ENCODE assay signal across 9 cellular contexts in genomic region chr4:16896871-16897270, GRCh38. TPM values are rescaled to one million over a fixed set of nuclear protein-coding genes. Genes with fewer than 3 reads are reported as not detected.
A peak's percentile ranks its signal among the peaks of the same experiment; 100 is the strongest.
DNase-seq lines count a peak whose midpoint lies in the region; ATAC-seq, FAIRE-seq and TF ChIP-seq lines count a peak whose summit lies in the region.
"Had no signal": no experiment of that assay in that cellular context is flagged by ENCODE, and none has a peak within 500 bp of the region (broad histone marks: within the 10 kb centered on the region; RNA-seq: fewer than 3 reads in every experiment).

No MANE protein-coding gene starts in this region.

- H2AK5ac ChIP-seq in IMR-90 (ENCODE audit: low read depth, low read length) (no peak overlapping the region), H1 (ENCODE audit: low read depth, low read length) (no peak overlapping the region)

- no peak for TF ChIP-seq CTCF in IMR-90 (conservative IDR thresholded peaks at IDR 0.05; ENCODE audit: low read depth, low read length)
- no peak for TF ChIP-seq CTCF in H1 (IDR thresholded peaks at IDR 0.05; ENCODE audit: control extremely low read depth in 1 of 3, insufficient read depth in 1 of 3, low read depth in 1 of 3, low read length in 3 of 3)
- TF ChIP-seq CTCF in mesothelial cell of epicardium (IDR thresholded peaks at IDR 0.05; ENCODE audit: unreplicated experiment) = no peak
- no peak for TF ChIP-seq CTCF in tibial nerve (IDR thresholded peaks at IDR 0.05)
- TF ChIP-seq CTCF in GM13977 (IDR thresholded peaks at IDR 0.05; ENCODE audit: extremely low read depth, insufficient read depth, missing control alignments) = no peak
- no peak for TF ChIP-seq CTCF in adrenal gland (IDR thresholded peaks at IDR 0.05)

- FAIRE-seq in H1 (lab: Jason Lieb, UNC) = peak; percentile 58
- FAIRE-seq: frontal cortex had no signal

- H3K23me2 ChIP-seq in H1 (ENCODE audit: low read depth, low read length) = peaks cover 8% of the 10 kb centered on the region; the same call in 1 of the 2 replicates

- peaks cover 0 to 58% of the 10 kb centered on the region in 2 experiments; a peak in 3 of 4 replicates for H3K79me2 ChIP-seq in H1 (ENCODE audit: control insufficient read depth in 1 of 2, insufficient read depth in 2 of 2, low read length in 2 of 2)

- H3K4ac ChIP-seq in IMR-90 (ENCODE audit: low read depth, low read length) (peak overlapping the region; percentile 3; the same call in 1 of the 2 replicates), H1 (replicated peaks; ENCODE audit: insufficient read length, low read depth, low read length) (no peak overlapping the region)

- peak overlapping the region; percentile 40 for H3K27ac Mint-ChIP-seq in mesothelial cell of epicardium

- H4K20me1 ChIP-seq in IMR-90 (ENCODE audit: insufficient read depth, low read length) (no peaks in the 10 kb centered on the region), H1 (replicated peaks in 1 of 2; ENCODE audit: control insufficient read depth in 1 of 2, insufficient read depth in 2 of 2, low read length in 2 of 2) (no peaks in the 10 kb centered on the region)

- H3K9me3 Mint-ChIP-seq in mesothelial cell of epicardium = no peaks in the 10 kb centered on the region

- H3K18ac ChIP-seq in IMR-90 (ENCODE audit: low read depth, low read length) = 0 out of 2 replicates have a peak overlapping the region, but pooled peaks have one; percentile 18
- H3K18ac ChIP-seq in H1 (ENCODE audit: extremely low read depth, low read length) = no peak overlapping the region

- TF ChIP-seq RAD21 in IMR-90 (IDR thresholded peaks at IDR 0.05; ENCODE audit: low read length) (no peak), H1 (IDR thresholded peaks at IDR 0.05 in 1 of 2, conservative IDR thresholded peaks at IDR 0.05 in 1 of 2; ENCODE audit: low read depth in 2 of 2, low read length in 2 of 2) (no peak)

- no peaks in the 10 kb centered on the region for H3K27me3 Mint-ChIP-seq in mesothelial cell of epicardium (ENCODE audit: low read depth)

- intact Hi-C loops in IMR-90 (cut with micrococcal nuclease) (loop anchor here (2.0 to 10.0 kb wide), 6 partner anchors 102 to 602 kb away; no protein-coding TSS in a partner anchor), adrenal gland (cut with DNase I) (no loop called here)

- H2AK9ac ChIP-seq in IMR-90 (replicated peaks; ENCODE audit: low read depth, low read length, poor library complexity) = no peak overlapping the region

- H2AFZ ChIP-seq in IMR-90 (replicated peaks; ENCODE audit: low read length, poor library complexity) = no peak overlapping the region
- no peak overlapping the region for H2AFZ ChIP-seq in H1 (ENCODE audit: low read length)

- H3K4me3 ChIP-seq in IMR-90 (ENCODE audit: insufficient read depth, low read depth, low read length) = peak overlapping the region; percentile 46
- H3K4me3 ChIP-seq in H1 (ENCODE audit: extremely low read depth in 1 of 4, insufficient read depth in 2 of 4, low read depth in 3 of 4, low read length in 4 of 4) = peak overlapping the region; percentile 47 to 76 (median 60)
- peak overlapping the region; percentile 25 to 59 (median 38) for H3K4me3 ChIP-seq in tibial nerve
- H3K4me3 ChIP-seq in adrenal gland = peak overlapping the region in 2 of 4 donors; percentile 13 to 44

- H2BK15ac ChIP-seq in IMR-90 (ENCODE audit: low read depth, low read length) (peak overlapping the region; percentile 27; the same call in 1 of the 3 replicates), H1 (ENCODE audit: low read length) (no peak overlapping the region)

- peak overlapping the region; percentile 7 to 22; a peak in 2 of 4 replicates for H4K8ac ChIP-seq in IMR-90 (ENCODE audit: low read depth in 2 of 2, low read length in 2 of 2)
- no peak overlapping the region for H4K8ac ChIP-seq in H1 (ENCODE audit: extremely low read depth, insufficient read depth, low read length)

- H3K36me3 ChIP-seq in IMR-90 (ENCODE audit: control insufficient read depth, insufficient read depth, low read length) (no peaks in the 10 kb centered on the region), H1 (ENCODE audit: control insufficient read depth in 2 of 4, insufficient read depth in 4 of 4, low read length in 3 of 4) (no peaks in the 10 kb centered on the region), tibial nerve (no peaks in the 10 kb centered on the region), adrenal gland (replicated peaks in 1 of 2) (no peaks in the 10 kb centered on the region)

- H3K56ac ChIP-seq in IMR-90 (ENCODE audit: extremely low read depth, insufficient read depth, low read length) (peak overlapping the region; percentile 85; the same call in 1 of the 2 replicates), H1 (replicated peaks; ENCODE audit: insufficient read length, low read depth, low read length) (no peak overlapping the region)

- H2BK12ac ChIP-seq in H1 (ENCODE audit: low read depth, low read length) = no peak overlapping the region

- peak overlapping the region; percentile 18; the same call in 1 of the 2 replicates for H3K23ac ChIP-seq in IMR-90 (ENCODE audit: low read depth, low read length)
- H3K23ac ChIP-seq in H1 (ENCODE audit: insufficient read length) = no peak overlapping the region

- H4K5ac ChIP-seq in IMR-90 (ENCODE audit: low read depth, low read length) (peak overlapping the region; percentile 16; the same call in 1 of the 2 replicates), H1 (ENCODE audit: insufficient read length, low read depth, low read length) (no peak overlapping the region)

- TF ChIP-seq EP300 in H1 (IDR thresholded peaks at IDR 0.05; ENCODE audit: borderline replicate concordance in 1 of 2, low read depth in 2 of 2, low read length in 2 of 2) = no peak
- TF ChIP-seq EP300 in tibial nerve (IDR thresholded peaks at IDR 0.05) = no peak

- H3K9me3 ChIP-seq in IMR-90 (ENCODE audit: control insufficient read depth, insufficient read depth, low read length) = no peaks in the 10 kb centered on the region
- no peaks in the 10 kb centered on the region for H3K9me3 ChIP-seq in H1 (ENCODE audit: insufficient read depth in 2 of 2, low read depth in 1 of 2, low read length in 1 of 2)
- H3K9me3 ChIP-seq in tibial nerve = no peaks in the 10 kb centered on the region
- no peaks in the 10 kb centered on the region for H3K9me3 ChIP-seq in adrenal gland (replicated peaks in 1 of 3)

- in situ Hi-C loops in IMR-90 (cut with MboI; ENCODE audit: low sequenced_read_pairs) = no loop called here
- in situ Hi-C loops in GM13977 (cut with MboI; ENCODE audit: low pct_unique_long_range_greater_than_20kb, low sequenced_read_pairs, unreplicated experiment) = no loop called here

- H3K4me2 ChIP-seq in IMR-90 (ENCODE audit: low read depth, low read length) (peak overlapping the region; percentile 97), H1 (ENCODE audit: insufficient read depth in 1 of 2, low read depth in 2 of 2, low read length in 2 of 2) (peak overlapping the region; percentile 76 to 98)

- H2BK120ac ChIP-seq in IMR-90 (ENCODE audit: low read depth, low read length) = no peak overlapping the region; the same call in 1 of the 2 replicates
- H2BK120ac ChIP-seq in H1 (replicated peaks; ENCODE audit: low read depth, low read length) = no peak overlapping the region

- H3K14ac ChIP-seq in IMR-90 (replicated peaks; ENCODE audit: low read depth, low read length) (peak overlapping the region; percentile 41; the same call in 1 of the 2 replicates), H1 (ENCODE audit: insufficient read length) (no peak overlapping the region)

- H3K4me3 Mint-ChIP-seq in mesothelial cell of epicardium = peak overlapping the region; percentile 63

- CTCF ChIA-PET in IMR-90 (lab: Yijun Ruan, JAX) (interaction anchor here (0.7 to 1.9 kb wide), 4 partner anchors 20 to 427 kb away, joined by 3 to 8 read pairs (median 3); no protein-coding TSS in a partner anchor), H1 (lab: Charles Lee; ENCODE audit: partially characterized antibody) (interaction anchor here (1.0 to 6.3 kb wide), 9 partner anchors 9 to 144 kb away, joined by 3 to 35 read pairs (median 5); no protein-coding TSS in a partner anchor)

- POLR2A ChIA-PET in IMR-90 (lab: Charles Lee; ENCODE audit: unreplicated experiment) (interaction anchor here (0.5 kb wide), 1 partner anchor 12 kb away, joined by 10 read pairs; no protein-coding TSS in a partner anchor), H1 (lab: Charles Lee; ENCODE audit: partially characterized antibody) (interaction anchor here (0.7 to 2.2 kb wide), 4 partner anchors 13 to 121 kb away, joined by 3 to 5 read pairs (median 4); no protein-coding TSS in a partner anchor)

- peak overlapping the region; percentile 38; the same call in 1 of the 2 replicates for H3K9ac ChIP-seq in IMR-90 (ENCODE audit: low read depth, low read length)
- H3K9ac ChIP-seq in H1 (replicated peaks in 1 of 4; ENCODE audit: extremely low read depth in 1 of 4, low read depth in 3 of 4, low read length in 3 of 4) = peak overlapping the region in 1 of 4 experiments; percentile 53; a peak in 1 of 7 replicates

- H3K27ac ChIP-seq in IMR-90 (ENCODE audit: insufficient read depth, low read length) = peak overlapping the region; percentile 28; the same call in 1 of the 2 replicates
- H3K27ac ChIP-seq in H1 (ENCODE audit: low read depth, low read length) = no peak overlapping the region
- H3K27ac ChIP-seq in tibial nerve = peak overlapping the region in 3 of 4 donors; percentile 21 to 85 (median 56)
- H3K27ac ChIP-seq in adrenal gland = peak overlapping the region in 1 of 5 donors; percentile 56

- no peak overlapping the region; the same call in 1 of the 2 replicates for H2BK20ac ChIP-seq in IMR-90 (ENCODE audit: low read depth, low read length)
- H2BK20ac ChIP-seq in H1 (ENCODE audit: low read length) = no peak overlapping the region

- H2BK5ac ChIP-seq in IMR-90 (ENCODE audit: low read depth, low read length, poor library complexity, severe bottlenecking) (peak overlapping the region; percentile 26), H1 (ENCODE audit: low read depth, low read length) (no peak overlapping the region)

- H3K9me1 ChIP-seq in IMR-90 (ENCODE audit: insufficient read depth, low read length) = no peaks in the 10 kb centered on the region

- H4K91ac ChIP-seq in IMR-90 (ENCODE audit: insufficient read depth, low read depth, low read length) = no peak overlapping the region
- H4K91ac ChIP-seq in H1 (replicated peaks; ENCODE audit: insufficient read length, low read length) = no peak overlapping the region

- no peaks in the 10 kb centered on the region for H3K36me3 Mint-ChIP-seq in mesothelial cell of epicardium

- ATAC-seq in IMR-90 (ENCODE audit: low read depth) = peak; percentile 41

- H3K4me1 ChIP-seq in IMR-90 (ENCODE audit: control insufficient read depth, insufficient read depth, low read length) (peaks cover 11% of the 10 kb centered on the region), H1 (replicated peaks in 1 of 4; ENCODE audit: control insufficient read depth in 3 of 4, insufficient read depth in 4 of 4, low read length in 3 of 4) (peaks cover 0 to 16% (median 15%) of the 10 kb centered on the region in 4 experiments; a peak in 5 of 7 replicates), tibial nerve (peaks cover 0 to 44% (median 0%) of the 10 kb centered on the region in 4 donors), adrenal gland (replicated peaks in 1 of 2) (peaks cover 0 to 4% of the 10 kb centered on the region in 2 donors)

- TF ChIP-seq POLR2A in IMR-90 (IDR thresholded peaks at IDR 0.05; ENCODE audit: low read depth, low read length) (no peak), H1 (IDR thresholded peaks at IDR 0.05; ENCODE audit: control extremely low read depth in 1 of 2, low read depth in 2 of 2, low read length in 2 of 2) (no peak), tibial nerve (IDR thresholded peaks at IDR 0.05) (no peak), adrenal gland (IDR thresholded peaks at IDR 0.05) (no peak)

- H3K4me1 Mint-ChIP-seq in mesothelial cell of epicardium = peaks cover 50% of the 10 kb centered on the region

- WGBS in IMR-90 (ENCODE audit: extremely low coverage in 2 of 2, insufficient read length in 1 of 2), 2 experiments = 0% methylated on average over 2 of the region's 3 CpGs; no CpG with 5 or more reads in 1 of the 2 experiments
- WGBS in H1 (ENCODE audit: extremely low coverage in 1 of 2, insufficient coverage in 1 of 2, insufficient read length in 1 of 2, insufficient replicate concordance in 2 of 2, low coverage in 1 of 2, low lambda C conversion rate in 2 of 2, missing lambda C conversion rate in 1 of 2), 2 experiments = 3% methylated on average over 3 of the region's 3 CpGs; no CpG with 5 or more reads in 1 of the 2 experiments
- 20 to 26% methylated on average over 3 of the region's 3 CpGs for WGBS in tibial nerve, 2 donors
- WGBS in adrenal gland, 4 donors = 40 to 52% (median 50%) methylated on average over 3 of the region's 3 CpGs

- DNase-seq in IMR-90 (peak; percentile 86), H1 (ENCODE audit: low read depth in 1 of 2, low spot score in 2 of 2) (no peak), mesothelial cell of epicardium (ENCODE audit: low spot score in 2 of 2, unreplicated experiment in 2 of 2) (no peak), tibial nerve (ENCODE audit: low spot score in 2 of 2) (no peak), NCI-H345 (lab: John Stamatoyannopoulos, UW) (no peak), GM13977 (ENCODE audit: low spot score) (no peak), adrenal gland (no peak)
- DNase-seq: T-helper 1 cell had no signal

- H3K27me3 ChIP-seq in IMR-90 (ENCODE audit: control insufficient read depth, insufficient read depth, low read length) (no peaks in the 10 kb centered on the region), H1 (replicated peaks in 1 of 4; ENCODE audit: control insufficient read depth in 3 of 4, extremely low read depth in 1 of 4, insufficient read depth in 3 of 4, low read length in 3 of 4) (no peaks in the 10 kb centered on the region), tibial nerve (no peaks in the 10 kb centered on the region), adrenal gland (no peaks in the 10 kb centered on the region)

- dilution Hi-C loops in IMR-90 (cut with HindIII; ENCODE audit: low sequenced_read_pairs, unreplicated experiment) = no loop called here

- H3K79me1 ChIP-seq in IMR-90 (ENCODE audit: low read depth in 1 of 2, low read length in 2 of 2) (peaks cover 2 to 18% of the 10 kb centered on the region in 2 experiments; a peak in 3 of 4 replicates), H1 (ENCODE audit: low read depth, low read length) (no peaks in the 10 kb centered on the region)

- TSS peak; percentile 27 for BruUV-seq in IMR-90 (replicated peaks; lab: Mats Ljungman, UMichigan)

RNA-seq across cellular contexts. Expression of gene LDB2, which starts 1.6 kb away (rescaled TPM):
- total RNA-seq in IMR-90 (2012; rRNA removed) (92.8 and 116 TPM in 2 replicates), mesothelial cell of epicardium (4.6 to 7.6 TPM (median 7.3 TPM) in 3 replicates), tibial nerve (10 to 100 TPM; 26.4 to 62.7 (median 40.7) TPM), adrenal gland (10 to 100 TPM; 22.6 to 51.1 (median 25.7) TPM)
- polyA plus RNA-seq in IMR-90 (2012; rRNA removed) (54.7 and 67.9 TPM in 2 replicates), H1 (2011; rRNA removed) (72.5 and 140 TPM in 2 replicates), adrenal gland (10 to 100 TPM; 17.1 to 33.8 (median 27.6) TPM)
- 46.8 and 76.7 TPM in 2 replicates for polyA plus RNA-seq in IMR-90 (2012; cell fraction: cytosol; rRNA removed)
- 29.8 and 111 TPM in 2 replicates for polyA plus RNA-seq in IMR-90 (2012; cell fraction: nucleus; rRNA removed; ENCODE audit: low replicate concordance)
- total RNA-seq in H1 (2021; fragmentation: NEBNext Ultra II Directional; extraction: Animal tissue kit (Norgen Biotek cat#: 25700)) = 42.7 and 57.0 TPM in 2 replicates
- 109 TPM for polyA plus RNA-seq in H1 (2011; cell fraction: cytosol; rRNA removed)
- 120 TPM for polyA plus RNA-seq in H1 (2011; cell fraction: nucleus; rRNA removed)
- polyA plus RNA-seq in H1 (2012, experiment 1 of 2) = 58.9 to 71.0 TPM (median 65.0 TPM) in 4 replicates
- polyA plus RNA-seq in H1 (2012, experiment 2 of 2) = 5.7 TPM
- polyA plus RNA-seq in H1 (2013, experiment 1 of 2) = 64.5 TPM
- 66.8 TPM for polyA plus RNA-seq in H1 (2013, experiment 2 of 2)
- 584 and 647 TPM in 2 replicates for polyA minus RNA-seq in H1 (2011; rRNA and poly(A)+ RNA removed)
- 58.2 TPM for polyA minus RNA-seq in H1 (2011; cell fraction: cytosol; rRNA and poly(A)+ RNA removed)
- polyA minus RNA-seq in H1 (2011; cell fraction: nucleus; rRNA and poly(A)+ RNA removed) = 605 TPM
